In genomic region chr2:211503856-211504255, GRCh38 we compare ENCODE assay signal across 12 cellular contexts.
DNase-seq lines count a peak whose midpoint lies in the region; ATAC-seq and TF ChIP-seq lines count a peak whose summit lies in the region.
"Had no signal": no experiment of that assay in that cellular context is flagged by ENCODE, and none has a peak within 500 bp of the region (broad histone marks: within the 10 kb centered on the region; RNA-seq: fewer than 3 reads in every experiment).

No MANE protein-coding gene starts in this region.

- intact Hi-C loops in tibial artery (cut with DNase I; ENCODE audit: low total_unique reads) (no loop called here), cardiac septum (cut with DNase I) (no loop called here)
- intact Hi-C loops in CD8-positive, alpha-beta T cell (cut with DNase I, micrococcal nuclease) = no loop called here

- POLR2A ChIA-PET in CD8-positive, alpha-beta T cell (lab: Charles Lee) = no interaction called here

- ATAC-seq in GM19351 (IDR thresholded peaks at IDR 0.05; ENCODE audit: unreplicated experiment) (peak; percentile 78), HG03103 (IDR thresholded peaks at IDR 0.05; ENCODE audit: low read depth, unreplicated experiment) (peak; percentile 81)
- ATAC-seq in CD8-positive, alpha-beta T cell = no peak

- CTCF ChIA-PET in CD8-positive, alpha-beta T cell (lab: Charles Lee) = no interaction called here

- no peaks in the 10 kb centered on the region for H3K27me3 Mint-ChIP-seq in CD8-positive, alpha-beta T cell (ENCODE audit: low read depth)

- H3K9me3 Mint-ChIP-seq in CD8-positive, alpha-beta T cell = peaks cover 4% of the 10 kb centered on the region

- peaks cover 3% of the 10 kb centered on the region; the same call in 1 of the 2 replicates for H3K9me3 ChIP-seq in BE2C
- H3K9me3 ChIP-seq in tibial artery = no peaks in the 10 kb centered on the region
- no peaks in the 10 kb centered on the region for H3K9me3 ChIP-seq in CD8-positive, alpha-beta T cell (ENCODE audit: low read length)

- no peaks in the 10 kb centered on the region for H3K4me1 Mint-ChIP-seq in CD8-positive, alpha-beta T cell (ENCODE audit: low read depth)
- H3K4me1 Mint-ChIP-seq: nephron had no signal

- H3K36me3 ChIP-seq in BE2C = no peaks in the 10 kb centered on the region
- no peaks in the 10 kb centered on the region for H3K36me3 ChIP-seq in tibial artery
- no peaks in the 10 kb centered on the region for H3K36me3 ChIP-seq in CD8-positive, alpha-beta T cell (ENCODE audit: insufficient read depth, low read length)
- H3K36me3 ChIP-seq: esophagus muscularis mucosa had no signal

- H3K4me1 ChIP-seq in BE2C = no peaks in the 10 kb centered on the region
- no peaks in the 10 kb centered on the region for H3K4me1 ChIP-seq in tibial artery
- no peaks in the 10 kb centered on the region for H3K4me1 ChIP-seq in CD8-positive, alpha-beta T cell (ENCODE audit: insufficient read depth, low read length)
- H3K4me1 ChIP-seq: esophagus muscularis mucosa had no signal

- no peak overlapping the region for H3K4me3 Mint-ChIP-seq in CD8-positive, alpha-beta T cell
- H3K4me3 Mint-ChIP-seq: nephron had no signal

- no peak overlapping the region for H3K27ac Mint-ChIP-seq in CD8-positive, alpha-beta T cell
- H3K27ac Mint-ChIP-seq: nephron had no signal

- TF ChIP-seq CTCF in BE2C (IDR thresholded peaks at IDR 0.05; ENCODE audit: low read depth, low read length) (peak; percentile 66), tibial artery (IDR thresholded peaks at IDR 0.05) (no peak)
- no peak for TF ChIP-seq CTCF in CD8-positive, alpha-beta T cell (IDR thresholded peaks at IDR 0.05)

- DNase-seq in BE2C (no peak), RPMI8226 (peak; percentile 7), tibial artery (no peak), cardiac septum (ENCODE audit: low spot score) (no peak), NCI-H146 treated with DMSO at 0.1 percent for 48 hours (lab: John Stamatoyannopoulos, UW; ENCODE audit: unreplicated experiment) (no peak)
- DNase-seq in CD8-positive, alpha-beta T cell = no peak
- DNase-seq: NCI-H1694; stimulated activated CD4-positive, alpha-beta T cell treated with anti-CD3 and anti-CD28 coated beads, Interleukin-12 subunit alpha, Interleukin-12 subunit beta, amount 100 ng/mL, for 4 hours had no signal

- H3K27me3 ChIP-seq in BE2C (no peaks in the 10 kb centered on the region), tibial artery (no peaks in the 10 kb centered on the region)
- no peaks in the 10 kb centered on the region for H3K27me3 ChIP-seq in CD8-positive, alpha-beta T cell (ENCODE audit: insufficient read depth, low read length)

- H3K36me3 Mint-ChIP-seq in CD8-positive, alpha-beta T cell = no peaks in the 10 kb centered on the region

- H3K27ac ChIP-seq in tibial artery = no peak overlapping the region
- no peak overlapping the region for H3K27ac ChIP-seq in CD8-positive, alpha-beta T cell (ENCODE audit: low read depth, low read length)
- H3K27ac ChIP-seq: esophagus muscularis mucosa had no signal

- H3K4me3 ChIP-seq in BE2C (ENCODE audit: low read depth, low read length) = no peak overlapping the region
- H3K4me3 ChIP-seq in tibial artery = no peak overlapping the region
- H3K4me3 ChIP-seq in CD8-positive, alpha-beta T cell (ENCODE audit: low read depth, low read length) = no peak overlapping the region
- H3K4me3 ChIP-seq: esophagus muscularis mucosa had no signal
